Comparison of ENCODE assay signal across 2 cellular contexts in genomic region chr11:113864410-113864809, GRCh38.
TF ChIP-seq lines count a peak whose summit lies in the region.

No MANE protein-coding gene starts in this region.

TF ChIP-seq in GM23338, 12 proteins besides CTCF, POLR2A, EP300 and RAD21 (continued from another document):
- TF ChIP-seq REST (IDR thresholded peaks at IDR 0.05; ENCODE audit: unreplicated experiment), result no peak
TF ChIP-seq in GM23338: peak in this region for 0.

TF ChIP-seq in WTC11, 78 proteins besides CTCF, POLR2A, EP300 and RAD21 (continued from another document):
- TF ChIP-seq TP53 (CRISPR knock-in tag; IDR thresholded peaks at IDR 0.05), result no peak
- TF ChIP-seq MXD4 (CRISPR knock-in tag; IDR thresholded peaks at IDR 0.05; ENCODE audit: borderline replicate concordance), result no peak
- TF ChIP-seq EMX1 (CRISPR knock-in tag; IDR thresholded peaks at IDR 0.05), result no peak
- TF ChIP-seq ZMAT4 (CRISPR knock-in tag; IDR thresholded peaks at IDR 0.05), result no peak
- no peak for TF ChIP-seq NFE2L1 (CRISPR knock-in tag; IDR thresholded peaks at IDR 0.05)
- no peak for TF ChIP-seq ZNF219 (CRISPR knock-in tag; IDR thresholded peaks at IDR 0.05; ENCODE audit: borderline replicate concordance)
- TF ChIP-seq AFF4 (CRISPR knock-in tag; IDR thresholded peaks at IDR 0.05; ENCODE audit: borderline replicate concordance), result no peak
- no peak for TF ChIP-seq ZBTB21 (CRISPR knock-in tag; IDR thresholded peaks at IDR 0.05; ENCODE audit: borderline replicate concordance)
